In genomic region chr5:175460126-175460525, GRCh38 we compare ENCODE assay signal across 9 cellular contexts. TPM values are rescaled to one million over a fixed set of nuclear protein-coding genes. Genes with fewer than 3 reads are reported as not detected.
DNase-seq lines count a peak whose midpoint lies in the region; ATAC-seq, FAIRE-seq and TF ChIP-seq lines count a peak whose summit lies in the region.
"Had no signal": no experiment of that assay in that cellular context is flagged by ENCODE, and none has a peak within 500 bp of the region (broad histone marks: within the 10 kb centered on the region; RNA-seq: fewer than 3 reads in every experiment).

No MANE protein-coding gene starts in this region.

- ATAC-seq in GM18517 (IDR thresholded peaks at IDR 0.05; ENCODE audit: unreplicated experiment) = no peak

- peaks cover 67% of the 10 kb centered on the region for H3K27me3 ChIP-seq in PC-9 (ENCODE audit: insufficient read depth, low read depth)

- no peaks in the 10 kb centered on the region for H3K4me1 ChIP-seq in PC-9 (replicated peaks; ENCODE audit: insufficient read depth)

- DNase-seq in GM10248 (ENCODE audit: extremely low spot score) (no peak), PC-9 (no peak), fibroblast of villous mesenchyme (ENCODE audit: low read depth) (peak; percentile 13), amniotic stem cell (lab: John Stamatoyannopoulos, UW) (no peak), UCSD-AML1 (lab: John Stamatoyannopoulos, UW; ENCODE audit: unreplicated experiment) (no peak)
- no peak for DNase-seq in stimulated activated CD8-positive, alpha-beta memory T cell treated with anti-CD3 and anti-CD28 coated beads, Interleukin-4, amount 100 ng/mL, for 48 hours

- BruUV-seq in PC-9 (replicated peaks; lab: Mats Ljungman, UMichigan) = no TSS peak

- CTCF ChIA-PET in GM10248 (lab: Yijun Ruan, JAX) = no interaction called here
- CTCF ChIA-PET in PC-9 (lab: Charles Lee) = no interaction called here

- H3K4me2 ChIP-seq in PC-9 = no peak overlapping the region

- no peaks in the 10 kb centered on the region for H3K79me2 ChIP-seq in PC-9 (ENCODE audit: low read depth)

- no peak overlapping the region for H2AFZ ChIP-seq in PC-9

- no peaks in the 10 kb centered on the region for H3F3A ChIP-seq in PC-9 (ENCODE audit: insufficient read depth, low read depth)

- H3K4me3 ChIP-seq in PC-9 (no peak overlapping the region), fibroblast of villous mesenchyme (ENCODE audit: low read depth, low read length) (no peak overlapping the region)

- FAIRE-seq in A204.1 (lab: Jason Lieb, UNC) = peak; percentile 93

- H3K9me3 ChIP-seq in PC-9 (ENCODE audit: insufficient read depth, low read depth) = no peaks in the 10 kb centered on the region

- H3K9me2 ChIP-seq in PC-9 (ENCODE audit: insufficient read depth) = no peaks in the 10 kb centered on the region

- H3K27ac ChIP-seq in PC-9 = no peak overlapping the region
- H3K27ac ChIP-seq: HL-60 had no signal

- no peaks in the 10 kb centered on the region for H4K20me1 ChIP-seq in PC-9 (ENCODE audit: insufficient read depth)

- intact Hi-C loops in PC-9 (cut with micrococcal nuclease; ENCODE audit: unreplicated experiment) = no loop called here

- no peaks in the 10 kb centered on the region for H3K36me3 ChIP-seq in PC-9 (ENCODE audit: low read depth)

- POLR2A ChIA-PET in GM10248 (lab: Yijun Ruan, JAX) (no interaction called here), PC-9 (lab: Charles Lee; ENCODE audit: unreplicated experiment) (no interaction called here)

- TF ChIP-seq CTCF in GM10248 (IDR thresholded peaks at IDR 0.05; ENCODE audit: control extremely low read depth, extremely low read depth, low read depth, missing control alignments) = peak; percentile 33
- peak; percentile 59; the same call in 1 of the 2 replicates for TF ChIP-seq CTCF in PC-9 (conservative IDR thresholded peaks at IDR 0.05)
- peak; percentile 50 for TF ChIP-seq CTCF in fibroblast of villous mesenchyme (IDR thresholded peaks at IDR 0.05; ENCODE audit: insufficient read depth, low read depth, low read length)

RNA-seq across cellular contexts. Expression of gene DRD1, which starts 16.1 kb away (rescaled TPM):
- not detected in 2 replicates for total RNA-seq in PC-9 (2021)
- under 0.01 TPM in 2 replicates for total RNA-seq in fibroblast of villous mesenchyme

RNA-seq across cellular contexts. Expression of gene SFXN1, which starts 18.2 kb away (rescaled TPM):
- 43.6 and 61.4 TPM in 2 replicates for total RNA-seq in PC-9 (2021)
- 54.4 and 86.8 TPM in 2 replicates for total RNA-seq in fibroblast of villous mesenchyme
